25 cellular contexts compared by ENCODE assay signal in the genomic region with DNA sequence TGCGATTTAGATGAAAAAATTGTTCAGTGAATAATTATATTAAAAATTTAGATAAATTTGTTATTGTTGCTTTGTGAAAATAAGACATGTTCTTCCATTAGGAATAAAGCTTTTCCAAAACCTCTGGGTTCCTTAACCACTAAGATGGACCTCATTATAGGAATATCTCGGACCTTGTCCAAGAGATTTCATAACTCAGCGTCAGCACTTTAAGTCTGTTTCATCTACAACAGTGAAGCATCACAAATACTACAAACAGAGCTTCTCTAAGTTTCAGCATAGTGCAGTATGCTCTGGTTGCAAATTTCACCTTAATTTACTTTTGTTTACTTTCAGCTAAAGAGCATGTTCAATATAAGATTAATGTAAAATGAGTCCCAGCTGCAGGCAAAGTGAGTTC.
A peak's percentile ranks its signal among the peaks of the same experiment; 100 is the strongest.
DNase-seq lines count a peak whose midpoint lies in the region; ATAC-seq and FAIRE-seq lines count a peak whose summit lies in the region.
"Had no signal": no experiment of that assay in that cellular context is flagged by ENCODE, and none has a peak within 500 bp of the region (broad histone marks: within the 10 kb centered on the region; RNA-seq: fewer than 3 reads in every experiment).

No MANE protein-coding gene starts in this region.

- H3K9me3 ChIP-seq in KOPT-K1 (ENCODE audit: insufficient read depth, low read length, poor library complexity, severe bottlenecking) (peaks cover 20% of the 10 kb centered on the region), adipocyte (ENCODE audit: control insufficient read depth, low read length) (peaks cover 8% of the 10 kb centered on the region)
- H3K9me3 ChIP-seq: suprapubic skin, vagina had no signal

- H3K9me3 Mint-ChIP-seq in activated T-cell treated with anti-CD3 and anti-CD28 coated beads, Interleukin-2, amount 50 U/mL, for 72 hours: peaks cover 0 to 1% of the 10 kb centered on the region in 2 donors
- peaks cover 0 to 18% (median 7%) of the 10 kb centered on the region in 9 donors for H3K9me3 Mint-ChIP-seq in naive thymus-derived CD8-positive, alpha-beta T cell
- H3K9me3 Mint-ChIP-seq: memory B cell, nephron progenitor cell had no signal

- H3K27me3 ChIP-seq in adipocyte (replicated peaks; ENCODE audit: control insufficient read depth, insufficient read depth, low read length): no peaks in the 10 kb centered on the region
- H3K27me3 ChIP-seq: suprapubic skin, vagina had no signal

- no peak for ATAC-seq in activated T-cell treated with anti-CD3 and anti-CD28 coated beads, Interleukin-2, amount 50 U/mL, for 72 hours (replicated peaks in 1 of 2)
- no peak for ATAC-seq in naive thymus-derived CD8-positive, alpha-beta T cell
- no peak for ATAC-seq in HG03521 (IDR thresholded peaks at IDR 0.05; ENCODE audit: unreplicated experiment)
- ATAC-seq: activated CD4-positive, CD25-positive, alpha-beta regulatory T cell treated with anti-CD3 and anti-CD28 coated beads, Interleukin-2, amount 50 U/mL, for 24 hours had no signal

- POLR2A ChIA-PET in naive thymus-derived CD8-positive, alpha-beta T cell (lab: Charles Lee): interaction anchor here (0.7 to 4.1 kb wide), 9 partner anchors 9 to 327 kb away, joined by 3 to 29 read pairs (median 6); partner anchors contain the start of gene ITGA4

- no peaks in the 10 kb centered on the region for H3K27me3 Mint-ChIP-seq in activated T-cell treated with anti-CD3 and anti-CD28 coated beads, Interleukin-2, amount 50 U/mL, for 72 hours (ENCODE audit: low read depth)
- H3K27me3 Mint-ChIP-seq in naive thymus-derived CD8-positive, alpha-beta T cell: no peaks in the 10 kb centered on the region
- H3K27me3 Mint-ChIP-seq: memory B cell, progenitor cell of endocrine pancreas had no signal

- FAIRE-seq in RCC 7860 (lab: Jason Lieb, UNC): no peak
- FAIRE-seq: GM12891 had no signal

- H3K27ac Mint-ChIP-seq in activated T-cell treated with anti-CD3 and anti-CD28 coated beads, Interleukin-2, amount 50 U/mL, for 72 hours: peak overlapping the region; percentile 90
- H3K27ac Mint-ChIP-seq in naive thymus-derived CD8-positive, alpha-beta T cell: peak overlapping the region; percentile 90 to 100 (median 96)
- H3K27ac Mint-ChIP-seq: memory B cell, nephron progenitor cell, progenitor cell of endocrine pancreas had no signal

- no peak overlapping the region for H3K4me3 ChIP-seq in adipocyte (ENCODE audit: low read length)
- H3K4me3 ChIP-seq: skin epidermis, suprapubic skin, vagina had no signal

- H3K27ac ChIP-seq in KOPT-K1 (ENCODE audit: low read depth, low read length, poor library complexity, severe bottlenecking): peak overlapping the region; percentile 78
- H3K27ac ChIP-seq: suprapubic skin, vagina had no signal

- H3K9ac ChIP-seq in adipocyte (ENCODE audit: low read length): no peak overlapping the region

- H3K36me3 ChIP-seq in KOPT-K1 (ENCODE audit: insufficient read depth, low read length): peaks cover 22% of the 10 kb centered on the region; the same call in 1 of the 2 replicates
- H3K36me3 ChIP-seq in adipocyte (ENCODE audit: control insufficient read depth, insufficient read depth, low read length, severe bottlenecking): no peaks in the 10 kb centered on the region
- H3K36me3 ChIP-seq: suprapubic skin, vagina had no signal

- DNase-seq in activated T-cell treated with anti-CD3 and anti-CD28 coated beads, Interleukin-2, amount 50 U/mL, for 72 hours: no peak
- DNase-seq in activated T-cell treated with anti-CD3 and anti-CD28 coated beads for 4 hours (no peak), adipocyte (ENCODE audit: low read depth) (peak; percentile 49), dermis blood vessel endothelial cell (no peak), RCC 7860 (ENCODE audit: low spot score) (no peak)
- no peak for DNase-seq in naive thymus-derived CD8-positive, alpha-beta T cell
- DNase-seq: amygdala; central memory CD4-positive, alpha-beta T cell; effector memory CD4-positive, alpha-beta T cell; hypothalamus; Kasumi-1; NCI-H1092 treated with DMSO at 0.1 percent for 48 hours; NCI-H2081 treated with DMSO at 0.1 percent for 48 hours; NCI-H524 treated with DMSO at 0.1 percent for 48 hours; nephron progenitor cell; stimulated activated CD4-positive, alpha-beta T cell treated with anti-CD3 and anti-CD28 coated beads, Interleukin-4, amount 100 ng/mL, for 24 hours had no signal

- H3K4me3 Mint-ChIP-seq in activated T-cell treated with anti-CD3 and anti-CD28 coated beads, Interleukin-2, amount 50 U/mL, for 72 hours: peak overlapping the region; percentile 79 to 88
- H3K4me3 Mint-ChIP-seq in naive thymus-derived CD8-positive, alpha-beta T cell: peak overlapping the region; percentile 67 to 90 (median 83)
- H3K4me3 Mint-ChIP-seq: memory B cell, nephron progenitor cell had no signal

- no peaks in the 10 kb centered on the region for H3K4me1 ChIP-seq in adipocyte (ENCODE audit: control insufficient read depth, insufficient read depth, low read length)
- H3K4me1 ChIP-seq: suprapubic skin, vagina had no signal

- H3K4me1 Mint-ChIP-seq in activated T-cell treated with anti-CD3 and anti-CD28 coated beads, Interleukin-2, amount 50 U/mL, for 72 hours (ENCODE audit: low read depth): peaks cover 70% of the 10 kb centered on the region
- H3K4me1 Mint-ChIP-seq in naive thymus-derived CD8-positive, alpha-beta T cell: peaks cover 27 to 61% (median 57%) of the 10 kb centered on the region in 4 donors
- H3K4me1 Mint-ChIP-seq: nephron progenitor cell had no signal

- peaks cover 2 to 26% of the 10 kb centered on the region in 2 donors for H3K36me3 Mint-ChIP-seq in activated T-cell treated with anti-CD3 and anti-CD28 coated beads, Interleukin-2, amount 50 U/mL, for 72 hours (ENCODE audit: insufficient read depth in 2 of 2)
- H3K36me3 Mint-ChIP-seq in naive thymus-derived CD8-positive, alpha-beta T cell: peaks cover 2 to 42% (median 14%) of the 10 kb centered on the region in 3 donors
- H3K36me3 Mint-ChIP-seq: memory B cell had no signal
